In genomic region chr3:87206070-87206469, GRCh38 we compare ENCODE assay signal across 12 cellular contexts. TPM values are rescaled to one million over a fixed set of nuclear protein-coding genes. Genes with fewer than 3 reads are reported as not detected.
DNase-seq lines count a peak whose midpoint lies in the region; ATAC-seq, FAIRE-seq and TF ChIP-seq lines count a peak whose summit lies in the region.
"Had no signal": no experiment of that assay in that cellular context is flagged by ENCODE, and none has a peak within 500 bp of the region (broad histone marks: within the 10 kb centered on the region; RNA-seq: fewer than 3 reads in every experiment).

No MANE protein-coding gene starts in this region.

- H3K9me3 ChIP-seq in pancreas (no peaks in the 10 kb centered on the region), HAP-1 (no peaks in the 10 kb centered on the region)
- H3K9me3 ChIP-seq: left lung, tibial nerve had no signal

- DNase-seq in GM03348 (ENCODE audit: low spot score) (peak; percentile 56), NCI-H69 (lab: John Stamatoyannopoulos, UW) (peak; percentile 36), epithelial cell of prostate (ENCODE audit: low read depth, low spot score) (peak; percentile 91), pancreas (no peak), HAP-1 (ENCODE audit: low spot score in 2 of 2) (no peak), erythroblast (lab: John Stamatoyannopoulos, UW) (no peak)
- DNase-seq: activated CD8-positive, alpha-beta memory T cell treated with anti-CD3 and anti-CD28 coated beads for 24 hours; GDM1; left lung had no signal

- FAIRE-seq in pancreas (lab: Jason Lieb, UNC): no peak
- FAIRE-seq: endometrium had no signal

- H3K4me1 ChIP-seq in pancreas: peaks cover 0 to 41% (median 25%) of the 10 kb centered on the region in 3 donors
- H3K4me1 ChIP-seq in HAP-1: peaks cover 27% of the 10 kb centered on the region
- H3K4me1 ChIP-seq: left lung, tibial nerve had no signal

- 6 to 10% methylated on average over 2 of the region's 2 CpGs for WGBS in pancreas, 2 donors

- no peak for TF ChIP-seq POLR2A in erythroblast (IDR thresholded peaks at IDR 0.05; ENCODE audit: low read length)

- H3K36me3 ChIP-seq in pancreas (no peaks in the 10 kb centered on the region), HAP-1 (replicated peaks) (no peaks in the 10 kb centered on the region)
- H3K36me3 ChIP-seq: left lung, tibial nerve had no signal

- in situ Hi-C loops in HAP-1 (cut with MboI; ENCODE audit: low sequenced_read_pairs): no loop called here

- intact Hi-C loops in pancreas (cut with DNase I): no loop called here

- no peak for TF ChIP-seq CTCF in pancreas (IDR thresholded peaks at IDR 0.05)

- peak; percentile 66 to 89 (median 74) for ATAC-seq in pancreas
- ATAC-seq in GM18861 (IDR thresholded peaks at IDR 0.05; ENCODE audit: unreplicated experiment): no peak
- ATAC-seq: left lung had no signal

- no peaks in the 10 kb centered on the region for H3K27me3 ChIP-seq in pancreas
- H3K27me3 ChIP-seq in HAP-1 (ENCODE audit: low read depth): no peaks in the 10 kb centered on the region
- H3K27me3 ChIP-seq: tibial nerve had no signal

- peak overlapping the region; percentile 40 for H3K27ac ChIP-seq in epithelial cell of prostate
- peak overlapping the region in 2 of 4 donors; percentile 38 to 42 for H3K27ac ChIP-seq in pancreas
- H3K27ac ChIP-seq: left lung, tibial nerve had no signal

- H3K4me3 ChIP-seq in pancreas: no peak overlapping the region
- no peak overlapping the region for H3K4me3 ChIP-seq in HAP-1
- H3K4me3 ChIP-seq: left lung, tibial nerve had no signal

RNA-seq across cellular contexts. Expression of gene CHMP2B, which starts 21.0 kb away (rescaled TPM):
- total RNA-seq in pancreas: 10 to 100 TPM; 19.5 to 29.0 (median 25.3) TPM
- polyA plus RNA-seq in pancreas: 10 to 100 TPM; 10.3 to 16.2 TPM

Comparison
In these comparisons a context has a peak if more than half of its experiments do, and no peak if none do; other contexts are left out.
1. DNase-seq: peak in GM03348 (single experiment), NCI-H69 (single experiment) and epithelial cell of prostate (single experiment); none in pancreas (0 of 6), HAP-1 (0 of 2) and erythroblast (0 of 2).